Comparison of ENCODE assay signal across 19 cellular contexts in the genomic region with DNA sequence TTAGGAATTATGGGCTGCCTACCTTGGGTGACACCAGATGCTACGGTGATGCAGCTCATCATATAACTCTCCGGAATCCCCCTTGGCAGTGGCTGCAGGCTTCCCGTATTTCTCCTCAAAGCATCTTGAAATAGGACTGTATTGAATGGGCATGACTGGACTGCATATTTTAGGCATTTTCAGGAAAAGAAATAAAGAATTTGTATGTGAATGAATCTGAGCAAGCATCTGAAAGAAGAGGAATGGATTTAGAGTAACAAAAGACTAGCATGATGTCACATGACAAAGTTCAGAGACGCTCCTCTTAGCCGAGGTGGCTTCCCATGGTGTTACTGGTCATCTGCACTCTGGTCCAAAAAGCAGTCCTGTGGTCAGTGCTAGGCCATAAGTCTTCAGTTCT.
DNase-seq lines count a peak whose midpoint lies in the region; ATAC-seq, FAIRE-seq and TF ChIP-seq lines count a peak whose summit lies in the region.
"Had no signal": no experiment of that assay in that cellular context is flagged by ENCODE, and none has a peak within 500 bp of the region (broad histone marks: within the 10 kb centered on the region; RNA-seq: fewer than 3 reads in every experiment).

No MANE protein-coding gene starts in this region.

- no TSS peak for BruUV-seq in K562 (replicated peaks; lab: Mats Ljungman, UMichigan)

- no peaks in the 10 kb centered on the region for H3K27me3 Mint-ChIP-seq in activated T-cell treated with anti-CD3 and anti-CD28 coated beads, Interleukin-2, amount 50 U/mL, for 24 hours
- H3K27me3 Mint-ChIP-seq: B cell; CD4-positive, alpha-beta T cell; IgD-negative memory B cell had no signal

- FAIRE-seq in GM12892 (lab: Jason Lieb, UNC) (peak; percentile 33), K562 (lab: Jason Lieb, UNC) (no peak)
- FAIRE-seq: D721Med had no signal

- intact Hi-C loops in K562 (cut with micrococcal nuclease) = no loop called here

- no peak overlapping the region for H3K27ac ChIP-seq in K562 (ENCODE audit: extremely low read depth, low read depth, low read length)
- no peak overlapping the region for H3K27ac ChIP-seq in effector memory CD4-positive, alpha-beta T cell (ENCODE audit: insufficient read depth, low read length, poor library complexity, severe bottlenecking)
- H3K27ac ChIP-seq: BLaER1 treated with 17β-estradiol and CSF1 and Interleukin-3, amounts not matched to agents 10 nM and 100 nM; GM23248; HL-60 had no signal

- no peak overlapping the region for H3K27ac Mint-ChIP-seq in activated T-cell treated with anti-CD3 and anti-CD28 coated beads, Interleukin-2, amount 50 U/mL, for 24 hours
- H3K27ac Mint-ChIP-seq: B cell; CD4-positive, alpha-beta T cell; IgD-negative memory B cell had no signal

- TF ChIP-seq CTCF in K562 (IDR thresholded peaks at IDR 0.05 in 2 of 3, conservative IDR thresholded peaks at IDR 0.05 in 1 of 3; ENCODE audit: insufficient read depth in 2 of 3, low read depth in 1 of 3, low read length in 3 of 3) = no peak

- peaks cover 7% of the 10 kb centered on the region for H3K4me1 Mint-ChIP-seq in activated T-cell treated with anti-CD3 and anti-CD28 coated beads, Interleukin-2, amount 50 U/mL, for 24 hours (ENCODE audit: low read depth)
- H3K4me1 Mint-ChIP-seq: B cell, IgD-negative memory B cell had no signal

- H3K27me3 ChIP-seq in HAP-1 (ENCODE audit: low read depth) (no peaks in the 10 kb centered on the region), K562 (ENCODE audit: control insufficient read depth in 2 of 2, insufficient read depth in 2 of 2, low read length in 2 of 2) (no peaks in the 10 kb centered on the region)
- H3K27me3 ChIP-seq in effector memory CD4-positive, alpha-beta T cell (replicated peaks; ENCODE audit: control insufficient read depth, insufficient read depth, low read length, poor library complexity, severe bottlenecking) = no peaks in the 10 kb centered on the region
- H3K27me3 ChIP-seq: BLaER1 treated with 17β-estradiol and CSF1 and Interleukin-3, amounts not matched to agents 10 nM and 100 nM had no signal

- no peak overlapping the region for H3K4me2 ChIP-seq in K562 (ENCODE audit: insufficient read depth, low read length)
- H3K4me2 ChIP-seq: BLaER1 treated with 17β-estradiol and CSF1 and Interleukin-3, amounts not matched to agents 10 nM and 100 nM had no signal

- H3K9me3 ChIP-seq in HAP-1 (no peaks in the 10 kb centered on the region), K562 (replicated peaks; ENCODE audit: control insufficient read depth, insufficient read depth, low read depth, low read length) (no peaks in the 10 kb centered on the region)
- H3K9me3 ChIP-seq in effector memory CD4-positive, alpha-beta T cell (ENCODE audit: control insufficient read depth, low read length) = no peaks in the 10 kb centered on the region
- H3K9me3 ChIP-seq: Caco-2 had no signal

- no peak overlapping the region for H3K4me3 Mint-ChIP-seq in activated T-cell treated with anti-CD3 and anti-CD28 coated beads, Interleukin-2, amount 50 U/mL, for 24 hours
- H3K4me3 Mint-ChIP-seq: B cell; CD4-positive, alpha-beta T cell; IgD-negative memory B cell had no signal

- H3K4me3 ChIP-seq in HAP-1 = no peak overlapping the region
- H3K4me3 ChIP-seq in K562 = no peak overlapping the region
- no peak overlapping the region for H3K4me3 ChIP-seq in effector memory CD4-positive, alpha-beta T cell (ENCODE audit: insufficient read depth, low read depth, low read length, poor library complexity, severe bottlenecking)
- H3K4me3 ChIP-seq: BLaER1 treated with 17β-estradiol and CSF1 and Interleukin-3, amounts not matched to agents 10 nM and 100 nM; GM23248 had no signal

- no peaks in the 10 kb centered on the region for H3K36me3 Mint-ChIP-seq in activated T-cell treated with anti-CD3 and anti-CD28 coated beads, Interleukin-2, amount 50 U/mL, for 24 hours (ENCODE audit: low read depth)
- H3K36me3 Mint-ChIP-seq: IgD-negative memory B cell had no signal

- H3K9me3 Mint-ChIP-seq in activated T-cell treated with anti-CD3 and anti-CD28 coated beads, Interleukin-2, amount 50 U/mL, for 24 hours = no peaks in the 10 kb centered on the region
- H3K9me3 Mint-ChIP-seq: CD4-positive, alpha-beta T cell; IgD-negative memory B cell had no signal

- no peaks in the 10 kb centered on the region for H4K20me1 ChIP-seq in K562 (replicated peaks; ENCODE audit: control insufficient read depth, insufficient read depth, low read length)

- in situ Hi-C loops in HAP-1 (cut with MboI; ENCODE audit: low sequenced_read_pairs) = loop anchor here (25.0 kb wide), 1 partner anchor 732 kb away; no protein-coding TSS in a partner anchor
- in situ Hi-C loops in K562 (cut with MboI) = loop anchor here (10.0 to 25.0 kb wide), 2 partner anchors 454 to 707 kb away; no protein-coding TSS in a partner anchor

- ATAC-seq in K562 (no peak), HG03135 (IDR thresholded peaks at IDR 0.05; ENCODE audit: unreplicated experiment) (no peak)

- H3K9me1 ChIP-seq in K562 (ENCODE audit: control insufficient read depth, insufficient read depth, low read length) = no peaks in the 10 kb centered on the region

- POLR2A ChIA-PET in K562 (lab: Yijun Ruan, JAX) = no interaction called here

- CTCF ChIA-PET in K562 (lab: Yijun Ruan, JAX; ENCODE audit: low intra/inter-chr PET ratio) = no interaction called here

- H3K4me1 ChIP-seq in HAP-1 (peaks cover 16% of the 10 kb centered on the region), K562 (replicated peaks in 1 of 2; ENCODE audit: control insufficient read depth in 2 of 2, insufficient read depth in 2 of 2, low read length in 2 of 2) (no peaks in the 10 kb centered on the region)
- no peaks in the 10 kb centered on the region for H3K4me1 ChIP-seq in effector memory CD4-positive, alpha-beta T cell (ENCODE audit: control insufficient read depth, insufficient read depth, low read length, poor library complexity, severe bottlenecking)

- no peak overlapping the region for H2AFZ ChIP-seq in K562 (ENCODE audit: low read depth, low read length)
- H2AFZ ChIP-seq: GM23248 had no signal

- WGBS in K562 (ENCODE audit: insufficient coverage, low coverage, missing lambda C conversion rate) = 84% methylated on average over 5 of the region's 5 CpGs

- TF ChIP-seq POLR2A in GM12892 (IDR thresholded peaks at IDR 0.05; ENCODE audit: low read depth, low read length) (no peak), K562 (conservative IDR thresholded peaks at IDR 0.05) (no peak)

- no peaks in the 10 kb centered on the region for H3K36me3 ChIP-seq in HAP-1 (replicated peaks)
- no peaks in the 10 kb centered on the region for H3K36me3 ChIP-seq in K562 (ENCODE audit: control insufficient read depth, insufficient read depth, low read length)
- H3K36me3 ChIP-seq in effector memory CD4-positive, alpha-beta T cell (ENCODE audit: control insufficient read depth, insufficient read depth, low read length) = no peaks in the 10 kb centered on the region

- no peak for TF ChIP-seq EP300 in K562 (IDR thresholded peaks at IDR 0.05; ENCODE audit: low read length)

- no peak overlapping the region for H3K9ac ChIP-seq in K562 (ENCODE audit: insufficient read depth in 1 of 2, low read depth in 2 of 2, low read length in 2 of 2)
- H3K9ac ChIP-seq: BLaER1 treated with 17β-estradiol and CSF1 and Interleukin-3, amounts not matched to agents 10 nM and 100 nM; GM23248 had no signal

- no peak for TF ChIP-seq RAD21 in K562 (CRISPR knock-in tag; conservative IDR thresholded peaks at IDR 0.05 in 1 of 2, IDR thresholded peaks at IDR 0.05 in 1 of 2)

- DNase-seq in GM12892 (ENCODE audit: insufficient read length) (no peak), HAP-1 (ENCODE audit: low spot score in 2 of 2) (peak; percentile 51 to 94), K562 (ENCODE audit: extremely low read depth in 1 of 4, low spot score in 3 of 4) (no peak)
- no peak for DNase-seq in effector memory CD4-positive, alpha-beta T cell
- no peak for DNase-seq in activated T-cell treated with anti-CD3 and anti-CD28 coated beads, Interleukin-2, amount 50 U/mL, for 24 hours
- DNase-seq: Caco-2; CD4-positive, alpha-beta T cell; DMS153; DMS79; GDM1; GM23248; HCEC 1CT; KG1 had no signal

- H3K79me2 ChIP-seq in K562 (ENCODE audit: control insufficient read depth, insufficient read depth, low read length) = no peaks in the 10 kb centered on the region

TF ChIP-seq in K562, 482 proteins besides CTCF, POLR2A, EP300 and RAD21 (continues in another document):
- no peak for TF ChIP-seq ZNF583 (CRISPR knock-in tag; IDR thresholded peaks at IDR 0.05)
- TF ChIP-seq TOE1 (IDR thresholded peaks at IDR 0.05; ENCODE audit: borderline replicate concordance) = no peak
- no peak for TF ChIP-seq TOE1 (CRISPR knock-in tag; IDR thresholded peaks at IDR 0.05; ENCODE audit: borderline replicate concordance, low read depth)
- TF ChIP-seq SRSF3 (IDR thresholded peaks at IDR 0.05; ENCODE audit: insufficient read depth, low read length) = no peak
- TF ChIP-seq, protein P1, sequence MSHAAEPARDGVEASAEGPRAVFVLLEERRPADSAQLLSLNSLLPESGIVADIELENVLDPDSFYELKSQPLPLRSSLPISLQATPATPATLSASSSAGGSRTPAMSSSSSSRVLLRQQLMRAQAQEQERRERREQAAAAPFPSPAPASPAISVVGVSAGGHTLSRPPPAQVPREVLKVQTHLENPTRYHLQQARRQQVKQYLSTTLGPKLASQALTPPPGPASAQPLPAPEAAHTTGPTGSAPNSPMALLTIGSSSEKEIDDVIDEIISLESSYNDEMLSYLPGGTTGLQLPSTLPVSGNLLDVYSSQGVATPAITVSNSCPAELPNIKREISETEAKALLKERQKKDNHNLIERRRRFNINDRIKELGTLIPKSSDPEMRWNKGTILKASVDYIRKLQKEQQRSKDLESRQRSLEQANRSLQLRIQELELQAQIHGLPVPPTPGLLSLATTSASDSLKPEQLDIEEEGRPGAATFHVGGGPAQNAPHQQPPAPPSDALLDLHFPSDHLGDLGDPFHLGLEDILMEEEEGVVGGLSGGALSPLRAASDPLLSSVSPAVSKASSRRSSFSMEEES (CRISPR knock-in tag; IDR thresholded peaks at IDR 0.05) = peak; percentile 21

Comparison
In these comparisons a context has a peak if more than half of its experiments do, and no peak if none do; other contexts are left out.
1. DNase-seq: peak in HAP-1 (2 of 2); none in GM12892 (single experiment), K562 (0 of 4), effector memory CD4-positive, alpha-beta T cell (0 of 3) and activated T-cell treated with anti-CD3 and anti-CD28 coated beads, Interleukin-2, amount 50 U/mL, for 24 hours (single experiment).